Comparison of ENCODE assay signal across 9 cellular contexts in the genomic region with DNA sequence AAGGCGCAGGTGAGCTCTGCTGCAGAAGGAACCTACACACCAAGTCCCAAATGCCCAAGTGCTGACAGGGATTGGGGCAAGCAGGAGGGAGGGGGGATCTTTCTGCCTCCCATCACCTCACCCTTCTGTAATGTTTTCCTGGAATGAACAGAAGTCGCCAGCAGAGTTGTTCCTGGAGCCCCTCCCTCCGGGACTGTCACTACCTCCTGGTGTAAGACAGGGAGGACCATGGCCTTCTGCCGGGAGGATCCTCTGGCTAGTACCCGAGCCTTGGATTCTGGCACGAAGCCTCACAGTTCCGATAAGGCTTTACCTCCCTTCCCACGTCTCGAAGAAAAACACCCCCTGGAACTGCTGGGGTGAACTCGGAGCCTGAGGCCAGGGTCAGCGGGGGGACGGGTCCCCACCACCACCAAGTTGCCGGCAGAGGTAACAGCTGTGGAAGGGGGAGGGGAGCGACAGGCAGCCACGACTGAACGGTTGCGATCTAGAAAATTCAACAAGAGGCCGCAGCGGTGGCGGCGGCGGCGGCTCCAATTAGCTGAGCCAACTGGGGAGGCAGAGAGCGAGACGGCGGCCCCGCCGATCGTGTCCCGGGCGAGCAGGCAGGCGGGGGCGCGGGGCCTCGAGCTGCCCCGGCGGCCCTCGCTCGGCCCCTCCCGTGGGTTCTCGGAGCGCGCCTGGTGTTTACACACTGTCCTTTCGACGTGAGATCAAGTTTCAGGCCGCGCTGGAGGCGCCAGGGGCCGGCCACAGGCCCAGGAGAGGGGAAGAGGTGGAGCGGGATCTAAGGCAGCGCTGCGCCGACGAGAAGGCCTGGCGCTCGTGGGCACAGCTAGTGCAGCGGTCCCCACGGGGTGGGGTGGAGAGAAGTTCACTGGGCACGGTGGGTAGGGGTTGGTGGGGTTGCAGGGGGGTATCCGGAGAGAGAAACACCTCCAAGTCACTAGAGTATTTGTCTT. TPM values are rescaled to one million over a fixed set of nuclear protein-coding genes. Genes with fewer than 3 reads are reported as not detected.
DNase-seq lines count a peak whose midpoint lies in the region; ATAC-seq and TF ChIP-seq lines count a peak whose summit lies in the region.
"Had no signal": no experiment of that assay in that cellular context is flagged by ENCODE, and none has a peak within 500 bp of the region (broad histone marks: within the 10 kb centered on the region; RNA-seq: fewer than 3 reads in every experiment).

No MANE protein-coding gene starts in this region.

- peaks cover 1% of the 10 kb centered on the region for H3K36me3 Mint-ChIP-seq in activated naive CD8-positive, alpha-beta T cell treated with anti-CD3 and anti-CD28 coated beads, Interleukin-2, amount 50 U/mL, for 24 hours (ENCODE audit: low read depth)

- peak overlapping the region; percentile 66 for H3K4me3 ChIP-seq in left ventricle myocardium inferior
- no peak overlapping the region for H3K4me3 ChIP-seq in lower lobe of right lung
- no peak overlapping the region for H3K4me3 ChIP-seq in transverse colon

- H3K27me3 ChIP-seq in left ventricle myocardium inferior (ENCODE audit: low read depth): no peaks in the 10 kb centered on the region
- H3K27me3 ChIP-seq in lower lobe of right lung (ENCODE audit: low read depth): no peaks in the 10 kb centered on the region
- no peaks in the 10 kb centered on the region for H3K27me3 ChIP-seq in transverse colon

- TF ChIP-seq CTCF in left ventricle myocardium inferior (IDR thresholded peaks at IDR 0.05; ENCODE audit: borderline replicate concordance): no peak
- TF ChIP-seq CTCF in lower lobe of right lung (IDR thresholded peaks at IDR 0.05): no peak
- TF ChIP-seq CTCF in transverse colon (IDR thresholded peaks at IDR 0.05): no peak

- ATAC-seq in lower lobe of right lung: peak; percentile 36 to 40
- no peak for ATAC-seq in HG02571 (IDR thresholded peaks at IDR 0.05; ENCODE audit: unreplicated experiment)
- ATAC-seq in activated naive CD8-positive, alpha-beta T cell treated with anti-CD3 and anti-CD28 coated beads, Interleukin-2, amount 50 U/mL, for 24 hours: no peak

- H3K4me1 Mint-ChIP-seq in activated naive CD8-positive, alpha-beta T cell treated with anti-CD3 and anti-CD28 coated beads, Interleukin-2, amount 50 U/mL, for 24 hours: peaks cover 32% of the 10 kb centered on the region

- peak overlapping the region; percentile 90 for H3K27ac ChIP-seq in left ventricle myocardium inferior (replicated peaks)
- H3K27ac ChIP-seq in lower lobe of right lung: no peak overlapping the region
- peak overlapping the region in 3 of 4 donors; percentile 6 to 81 (median 80) for H3K27ac ChIP-seq in transverse colon

- no peaks in the 10 kb centered on the region for H3K9me3 ChIP-seq in left ventricle myocardium inferior (replicated peaks)
- no peaks in the 10 kb centered on the region for H3K9me3 ChIP-seq in lower lobe of right lung
- H3K9me3 ChIP-seq in transverse colon: no peaks in the 10 kb centered on the region
- H3K9me3 ChIP-seq: heart left ventricle had no signal

- H3K4me3 Mint-ChIP-seq in activated naive CD8-positive, alpha-beta T cell treated with anti-CD3 and anti-CD28 coated beads, Interleukin-2, amount 50 U/mL, for 24 hours: no peak overlapping the region

- H3K4me1 ChIP-seq in left ventricle myocardium inferior (peaks cover 61% of the 10 kb centered on the region), lower lobe of right lung (peaks cover 29% of the 10 kb centered on the region), transverse colon (peaks cover 5 to 60% (median 45%) of the 10 kb centered on the region in 4 donors)

- WGBS in transverse colon (ENCODE audit: low coverage in 1 of 2), 2 donors: 49% methylated on average over 50 of the region's 60 CpGs; no CpG with 5 or more reads in 1 of the 2 donors

- in situ Hi-C loops in transverse colon (cut with MboI; ENCODE audit: low pct_ligation_motif_present in 1 of 4, low pct_unique_long_range_greater_than_20kb in 1 of 4, low sequenced_read_pairs in 3 of 4): no loop called here

- no peaks in the 10 kb centered on the region for H3K9me3 Mint-ChIP-seq in activated naive CD8-positive, alpha-beta T cell treated with anti-CD3 and anti-CD28 coated beads, Interleukin-2, amount 50 U/mL, for 24 hours

- H3K36me3 ChIP-seq in left ventricle myocardium inferior (no peaks in the 10 kb centered on the region), lower lobe of right lung (no peaks in the 10 kb centered on the region), transverse colon (no peaks in the 10 kb centered on the region)
- H3K36me3 ChIP-seq: heart left ventricle had no signal

- DNase-seq in left ventricle myocardium inferior: no peak
- DNase-seq in cardiac septum (ENCODE audit: low spot score): no peak
- peak; percentile 9 for DNase-seq in SHP77 treated with DMSO at 0.1 percent for 48 hours (lab: John Stamatoyannopoulos, UW)
- peak; percentile 59 for DNase-seq in lower lobe of right lung
- DNase-seq in transverse colon: no peak
- DNase-seq in activated naive CD8-positive, alpha-beta T cell treated with anti-CD3 and anti-CD28 coated beads, Interleukin-2, amount 50 U/mL, for 24 hours: no peak
- no peak for DNase-seq in GDM1 (lab: John Stamatoyannopoulos, UW)

- H3K27me3 Mint-ChIP-seq in activated naive CD8-positive, alpha-beta T cell treated with anti-CD3 and anti-CD28 coated beads, Interleukin-2, amount 50 U/mL, for 24 hours: peaks cover 2% of the 10 kb centered on the region

- TF ChIP-seq POLR2A in transverse colon (IDR thresholded peaks at IDR 0.05): no peak

- TF ChIP-seq EP300 in transverse colon (IDR thresholded peaks at IDR 0.05; ENCODE audit: low read depth): no peak

- H3K27ac Mint-ChIP-seq in activated naive CD8-positive, alpha-beta T cell treated with anti-CD3 and anti-CD28 coated beads, Interleukin-2, amount 50 U/mL, for 24 hours: no peak overlapping the region

- intact Hi-C loops in left ventricle myocardium inferior (cut with micrococcal nuclease): no loop called here
- intact Hi-C loops in cardiac septum (cut with DNase I): loop anchor here (2.0 to 10.0 kb wide), 4 partner anchors 43 to 334 kb away; no protein-coding TSS in a partner anchor
- intact Hi-C loops in lower lobe of right lung (cut with DNase I): no loop called here
- intact Hi-C loops in transverse colon (cut with DNase I; ENCODE audit: low total_unique reads): loop anchor here (5.0 to 10.0 kb wide), 3 partner anchors 54 to 417 kb away; partner anchors contain the start of gene BCOR

RNA-seq across cellular contexts. Expression of gene BCOR, which starts 53.7 kb away (rescaled TPM):
- total RNA-seq in left ventricle myocardium inferior (15.1 TPM), cardiac septum (24.2 TPM), lower lobe of right lung (25.7 TPM), transverse colon (10 to 100 TPM; 17.9 to 27.8 (median 20.4) TPM)

Comparison
In these comparisons a context has a peak if more than half of its experiments do, and no peak if none do; other contexts are left out.
1. intact Hi-C loops: an anchor here in cardiac septum (2.0 to 10.0 kb wide) and transverse colon (5.0 to 10.0 kb wide); none called in left ventricle myocardium inferior and lower lobe of right lung.
2. DNase-seq: peak in SHP77 treated with DMSO at 0.1 percent for 48 hours (single experiment) and lower lobe of right lung (single experiment); none in left ventricle myocardium inferior (single experiment), cardiac septum (single experiment), transverse colon (single experiment), activated naive CD8-positive, alpha-beta T cell treated with anti-CD3 and anti-CD28 coated beads, Interleukin-2, amount 50 U/mL, for 24 hours (single experiment) and GDM1 (single experiment).
3. ATAC-seq: peak in lower lobe of right lung (2 of 2); none in HG02571 (single experiment) and activated naive CD8-positive, alpha-beta T cell treated with anti-CD3 and anti-CD28 coated beads, Interleukin-2, amount 50 U/mL, for 24 hours (single experiment).